Comparison of ENCODE assay signal across 1 cellular context in genomic region chr2:6525371-6525770, GRCh38.
TF ChIP-seq lines count a peak whose summit lies in the region.

No MANE protein-coding gene starts in this region.

TF ChIP-seq in IMR-90, 13 proteins besides CTCF, POLR2A, EP300 and RAD21:
- TF ChIP-seq FOS (IDR thresholded peaks at IDR 0.05; ENCODE audit: low read depth, low read length) (no peak), ELK1 (IDR thresholded peaks at IDR 0.05; ENCODE audit: borderline replicate concordance, low read depth, low read length) (no peak)
